ENCODE assay signal across 1 cellular context in genomic region chr4:10088135-10089010, GRCh38.
TF ChIP-seq lines count a peak whose summit lies in the region.

No MANE protein-coding gene starts in this region.

TF ChIP-seq in GM23338, 12 proteins besides CTCF, POLR2A, EP300 and RAD21 (continued from another document):
- no peak for TF ChIP-seq ZNF462 (CRISPR knock-in tag; IDR thresholded peaks at IDR 0.05)
- no peak for TF ChIP-seq JUNB (IDR thresholded peaks at IDR 0.05; ENCODE audit: unreplicated experiment)
- TF ChIP-seq, protein P1, sequence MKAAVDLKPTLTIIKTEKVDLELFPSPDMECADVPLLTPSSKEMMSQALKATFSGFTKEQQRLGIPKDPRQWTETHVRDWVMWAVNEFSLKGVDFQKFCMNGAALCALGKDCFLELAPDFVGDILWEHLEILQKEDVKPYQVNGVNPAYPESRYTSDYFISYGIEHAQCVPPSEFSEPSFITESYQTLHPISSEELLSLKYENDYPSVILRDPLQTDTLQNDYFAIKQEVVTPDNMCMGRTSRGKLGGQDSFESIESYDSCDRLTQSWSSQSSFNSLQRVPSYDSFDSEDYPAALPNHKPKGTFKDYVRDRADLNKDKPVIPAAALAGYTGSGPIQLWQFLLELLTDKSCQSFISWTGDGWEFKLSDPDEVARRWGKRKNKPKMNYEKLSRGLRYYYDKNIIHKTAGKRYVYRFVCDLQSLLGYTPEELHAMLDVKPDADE (IDR thresholded peaks at IDR 0.05): no peak
- no peak for TF ChIP-seq EZH2 (IDR thresholded peaks at IDR 0.05; ENCODE audit: low read depth, unreplicated experiment)
- TF ChIP-seq EZH2phosphoT487 (IDR thresholded peaks at IDR 0.05; ENCODE audit: unreplicated experiment): no peak
TF ChIP-seq in GM23338: peak in this region for 0.
